In genomic region chr4:122945136-122945535, GRCh38 we compare ENCODE assay signal across 2 cellular contexts.
TF ChIP-seq lines count a peak whose summit lies in the region.

No MANE protein-coding gene starts in this region.

TF ChIP-seq in K562, 482 proteins besides CTCF, POLR2A, EP300 and RAD21:
- peak; percentile 65; the same call in 1 of the 2 replicates for TF ChIP-seq ZBTB33 (CRISPR knock-in tag; IDR thresholded peaks at IDR 0.05)
- peak; percentile 23; the same call in 1 of the 2 replicates for TF ChIP-seq EGR1 (conservative IDR thresholded peaks at IDR 0.05)

TF ChIP-seq in HepG2, 621 proteins besides CTCF, POLR2A, EP300 and RAD21:
- TF ChIP-seq ZBTB33 (CRISPR knock-in tag; IDR thresholded peaks at IDR 0.05): peak; percentile 52; the same call in 1 of the 2 replicates
- TF ChIP-seq, protein P1, sequence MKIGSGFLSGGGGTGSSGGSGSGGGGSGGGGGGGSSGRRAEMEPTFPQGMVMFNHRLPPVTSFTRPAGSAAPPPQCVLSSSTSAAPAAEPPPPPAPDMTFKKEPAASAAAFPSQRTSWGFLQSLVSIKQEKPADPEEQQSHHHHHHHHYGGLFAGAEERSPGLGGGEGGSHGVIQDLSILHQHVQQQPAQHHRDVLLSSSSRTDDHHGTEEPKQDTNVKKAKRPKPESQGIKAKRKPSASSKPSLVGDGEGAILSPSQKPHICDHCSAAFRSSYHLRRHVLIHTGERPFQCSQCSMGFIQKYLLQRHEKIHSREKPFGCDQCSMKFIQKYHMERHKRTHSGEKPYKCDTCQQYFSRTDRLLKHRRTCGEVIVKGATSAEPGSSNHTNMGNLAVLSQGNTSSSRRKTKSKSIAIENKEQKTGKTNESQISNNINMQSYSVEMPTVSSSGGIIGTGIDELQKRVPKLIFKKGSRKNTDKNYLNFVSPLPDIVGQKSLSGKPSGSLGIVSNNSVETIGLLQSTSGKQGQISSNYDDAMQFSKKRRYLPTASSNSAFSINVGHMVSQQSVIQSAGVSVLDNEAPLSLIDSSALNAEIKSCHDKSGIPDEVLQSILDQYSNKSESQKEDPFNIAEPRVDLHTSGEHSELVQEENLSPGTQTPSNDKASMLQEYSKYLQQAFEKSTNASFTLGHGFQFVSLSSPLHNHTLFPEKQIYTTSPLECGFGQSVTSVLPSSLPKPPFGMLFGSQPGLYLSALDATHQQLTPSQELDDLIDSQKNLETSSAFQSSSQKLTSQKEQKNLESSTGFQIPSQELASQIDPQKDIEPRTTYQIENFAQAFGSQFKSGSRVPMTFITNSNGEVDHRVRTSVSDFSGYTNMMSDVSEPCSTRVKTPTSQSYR (CRISPR knock-in tag; IDR thresholded peaks at IDR 0.05; ENCODE audit: borderline replicate concordance): peak; percentile 45; the same call in 1 of the 2 replicates
TF ChIP-seq in HepG2: peak in this region for 2; not testable (repeated sequence) for 619.
